25 cellular contexts compared by ENCODE assay signal in the genomic region with DNA sequence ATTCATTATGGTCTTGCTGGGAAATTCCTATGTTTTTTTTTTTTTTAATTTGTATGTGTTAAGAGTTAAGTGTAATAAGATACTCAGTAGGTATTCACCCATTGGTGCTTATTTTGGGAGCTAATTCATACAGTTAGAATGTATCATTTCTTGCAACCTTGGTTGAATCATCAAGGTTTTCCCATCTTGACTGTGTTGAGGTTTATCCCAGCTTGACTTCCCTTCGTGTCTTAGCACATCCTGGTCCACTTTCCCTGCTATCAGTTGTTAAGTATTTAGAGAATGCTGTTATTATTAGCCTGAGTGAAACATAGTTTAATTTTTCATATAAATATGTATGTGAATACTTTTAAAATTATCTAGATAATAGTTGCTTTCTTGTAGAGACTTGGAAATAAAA. TPM values are rescaled to one million over a fixed set of nuclear protein-coding genes. Genes with fewer than 3 reads are reported as not detected.
A peak's percentile ranks its signal among the peaks of the same experiment; 100 is the strongest.
DNase-seq lines count a peak whose midpoint lies in the region; ATAC-seq and TF ChIP-seq lines count a peak whose summit lies in the region.
"Had no signal": no experiment of that assay in that cellular context is flagged by ENCODE, and none has a peak within 500 bp of the region (broad histone marks: within the 10 kb centered on the region; RNA-seq: fewer than 3 reads in every experiment).

No MANE protein-coding gene starts in this region.

- no peaks in the 10 kb centered on the region for H3K9me3 ChIP-seq in breast epithelium
- no peaks in the 10 kb centered on the region for H3K9me3 ChIP-seq in adipocyte (ENCODE audit: control insufficient read depth, low read length)
- H3K9me3 ChIP-seq in ovary, result no peaks in the 10 kb centered on the region
- H3K9me3 ChIP-seq: colonic mucosa, mucosa of descending colon, right atrium auricular region, uterus had no signal

- POLR2A ChIA-PET in MCF 10A (lab: Yijun Ruan, JAX), result interaction anchor here (0.7 to 0.8 kb wide), 2 partner anchors 10 to 20 kb away, joined by 3 read pairs; no protein-coding TSS in a partner anchor

- no peaks in the 10 kb centered on the region for H3K9me3 Mint-ChIP-seq in MCF 10A (ENCODE audit: unreplicated experiment)
- no peaks in the 10 kb centered on the region for H3K9me3 Mint-ChIP-seq in osteocyte (ENCODE audit: unreplicated experiment)
- H3K9me3 Mint-ChIP-seq: T-cell had no signal

- no peak for TF ChIP-seq CTCF in MCF 10A (IDR thresholded peaks at IDR 0.05; ENCODE audit: unreplicated experiment)
- no peak for TF ChIP-seq CTCF in breast epithelium (IDR thresholded peaks at IDR 0.05)
- no peak for TF ChIP-seq CTCF in osteocyte (IDR thresholded peaks at IDR 0.05)
- TF ChIP-seq CTCF in ovary (IDR thresholded peaks at IDR 0.05), result no peak

- CTCF ChIA-PET in MCF 10A (lab: Yijun Ruan, JAX), result interaction anchor here (0.9 kb wide), 1 partner anchor 63 kb away, joined by 3 read pairs; no protein-coding TSS in a partner anchor

- no peak for TF ChIP-seq POLR2A in breast epithelium (IDR thresholded peaks at IDR 0.05)
- no peak for TF ChIP-seq POLR2A in ovary (IDR thresholded peaks at IDR 0.05)

- H3K4me3 Mint-ChIP-seq in MCF 10A (ENCODE audit: unreplicated experiment) (no peak overlapping the region), osteocyte (ENCODE audit: unreplicated experiment) (no peak overlapping the region)
- H3K4me3 Mint-ChIP-seq: activated CD4-positive, alpha-beta T cell treated with anti-CD3 and anti-CD28 coated beads, Interleukin-2, amount 10 ng/mL, durations not matched to agents 24 days and 14 days; T-cell had no signal

- no peak for ATAC-seq in GM18868 (IDR thresholded peaks at IDR 0.05; ENCODE audit: unreplicated experiment)
- ATAC-seq: K562, left lobe of liver, mucosa of descending colon, Right ventricle myocardium inferior, T-cell had no signal

- H3K4me3 ChIP-seq in breast epithelium, result no peak overlapping the region
- H3K4me3 ChIP-seq in adipocyte (ENCODE audit: low read length), result no peak overlapping the region
- H3K4me3 ChIP-seq in ovary, result no peak overlapping the region
- H3K4me3 ChIP-seq: colonic mucosa, K562, mucosa of descending colon, right atrium auricular region, uterus had no signal

- H3K27ac Mint-ChIP-seq in MCF 10A (ENCODE audit: low read depth, unreplicated experiment), result peak overlapping the region; percentile 42
- H3K27ac Mint-ChIP-seq in osteocyte (ENCODE audit: unreplicated experiment), result peak overlapping the region; percentile 8
- H3K27ac Mint-ChIP-seq: activated CD4-positive, alpha-beta T cell treated with anti-CD3 and anti-CD28 coated beads, Interleukin-2, amount 10 ng/mL, durations not matched to agents 24 days and 14 days; T-cell had no signal

- no peak for TF ChIP-seq EP300 in ovary (IDR thresholded peaks at IDR 0.05)

- H3K27me3 ChIP-seq in breast epithelium (no peaks in the 10 kb centered on the region), adipocyte (replicated peaks; ENCODE audit: control insufficient read depth, insufficient read depth, low read length) (no peaks in the 10 kb centered on the region), ovary (no peaks in the 10 kb centered on the region)
- H3K27me3 ChIP-seq: colonic mucosa, right atrium auricular region, uterus had no signal

- DNase-seq in MCF 10A (ENCODE audit: unreplicated experiment), result peak; percentile 17
- DNase-seq in breast epithelium (ENCODE audit: low spot score in 2 of 2), result no peak
- DNase-seq in adipocyte (ENCODE audit: low read depth), result peak; percentile 28
- peak; percentile 25 for DNase-seq in fibroblast of peridontal ligament (ENCODE audit: extremely low read depth)
- no peak for DNase-seq in osteocyte (ENCODE audit: extremely low spot score, unreplicated experiment)
- no peak for DNase-seq in ovary
- DNase-seq in HT-29 (ENCODE audit: low spot score), result no peak
- DNase-seq: 8988T; activated CD4-positive, alpha-beta T cell treated with anti-CD3 and anti-CD28 coated beads, Interleukin-2, amount 10 ng/mL, durations not matched to agents 24 days and 14 days; activated CD8-positive, alpha-beta memory T cell treated with anti-CD3 and anti-CD28 coated beads, Interleukin-2, amount 50 U/mL, for 48 hours; activated gamma-delta T cell; C1 segment of cervical spinal cord; colonic mucosa; foreskin melanocyte; mucosa of descending colon; NCI-H1092 treated with DMSO at 0.1 percent for 48 hours; NCI-H2081; NCI-H524; T-cell; uterus had no signal

- H3K27ac ChIP-seq in breast epithelium (no peak overlapping the region), ovary (no peak overlapping the region)
- H3K27ac ChIP-seq: colonic mucosa, uterus had no signal

- BruUV-seq in MCF 10A (replicated peaks; lab: Mats Ljungman, UMichigan), result no TSS peak

- peaks cover 24% of the 10 kb centered on the region for H3K4me1 Mint-ChIP-seq in MCF 10A (ENCODE audit: insufficient read depth, unreplicated experiment)
- H3K4me1 Mint-ChIP-seq in osteocyte (ENCODE audit: unreplicated experiment), result peaks cover 24% of the 10 kb centered on the region

- H3K4me1 ChIP-seq in breast epithelium (no peaks in the 10 kb centered on the region), adipocyte (ENCODE audit: control insufficient read depth, insufficient read depth, low read length) (peaks cover 33% of the 10 kb centered on the region), ovary (ENCODE audit: insufficient read depth) (peaks cover 8% of the 10 kb centered on the region)
- H3K4me1 ChIP-seq: uterus had no signal

- H3K27me3 Mint-ChIP-seq in MCF 10A (ENCODE audit: insufficient read depth, unreplicated experiment) (no peaks in the 10 kb centered on the region), osteocyte (ENCODE audit: unreplicated experiment) (no peaks in the 10 kb centered on the region)
- H3K27me3 Mint-ChIP-seq: activated CD4-positive, alpha-beta T cell treated with anti-CD3 and anti-CD28 coated beads, Interleukin-2, amount 10 ng/mL, durations not matched to agents 24 days and 14 days; T-cell had no signal

- no peaks in the 10 kb centered on the region for H3K36me3 ChIP-seq in breast epithelium
- H3K36me3 ChIP-seq in adipocyte (ENCODE audit: control insufficient read depth, insufficient read depth, low read length, severe bottlenecking), result no peaks in the 10 kb centered on the region
- no peaks in the 10 kb centered on the region for H3K36me3 ChIP-seq in ovary
- H3K36me3 ChIP-seq: colonic mucosa, right atrium auricular region, uterus had no signal

- WGBS in ovary, 3 donors, result 4 to 23% (median 9%) methylated on average over 1 of the region's 1 CpG

- intact Hi-C loops in MCF 10A (cut with micrococcal nuclease) (no loop called here), breast epithelium (cut with DNase I; ENCODE audit: low total_unique reads) (no loop called here), ovary (cut with DNase I) (no loop called here)

- no peak overlapping the region for H3K9ac ChIP-seq in adipocyte (ENCODE audit: low read length)

- H3K36me3 Mint-ChIP-seq in MCF 10A (ENCODE audit: insufficient read depth, unreplicated experiment) (peaks cover 9% of the 10 kb centered on the region), osteocyte (ENCODE audit: unreplicated experiment) (peaks cover 4% of the 10 kb centered on the region)

RNA-seq across cellular contexts. Expression of a gene that starts 20.8 kb away (rescaled TPM):
- total RNA-seq in MCF 10A (2022) (34.1 and 42.7 TPM in 2 replicates), breast epithelium (10 to 100 TPM; 16.7 to 25.0 (median 18.7) TPM), osteocyte (30.5 and 34.3 TPM in 2 replicates), ovary (10 to 100 TPM; 13.9 to 32.9 (median 25.2) TPM)
- polyA plus RNA-seq in ovary, result 10 to 100 TPM; 23.1 to 30.0 TPM
- 5.7 and 7.6 TPM in 2 replicates for total RNA-seq in HT-29 (2014; rRNA removed; shearing (Covaris generic))

Comparison
In these comparisons a context has a peak if more than half of its experiments do, and no peak if none do; other contexts are left out.
1. DNase-seq: peak in MCF 10A (single experiment), adipocyte (single experiment) and fibroblast of peridontal ligament (single experiment); none in breast epithelium (0 of 2), osteocyte (single experiment), ovary (0 of 5) and HT-29 (single experiment).